ENCODE assay signal across 8 cellular contexts in the genomic region with DNA sequence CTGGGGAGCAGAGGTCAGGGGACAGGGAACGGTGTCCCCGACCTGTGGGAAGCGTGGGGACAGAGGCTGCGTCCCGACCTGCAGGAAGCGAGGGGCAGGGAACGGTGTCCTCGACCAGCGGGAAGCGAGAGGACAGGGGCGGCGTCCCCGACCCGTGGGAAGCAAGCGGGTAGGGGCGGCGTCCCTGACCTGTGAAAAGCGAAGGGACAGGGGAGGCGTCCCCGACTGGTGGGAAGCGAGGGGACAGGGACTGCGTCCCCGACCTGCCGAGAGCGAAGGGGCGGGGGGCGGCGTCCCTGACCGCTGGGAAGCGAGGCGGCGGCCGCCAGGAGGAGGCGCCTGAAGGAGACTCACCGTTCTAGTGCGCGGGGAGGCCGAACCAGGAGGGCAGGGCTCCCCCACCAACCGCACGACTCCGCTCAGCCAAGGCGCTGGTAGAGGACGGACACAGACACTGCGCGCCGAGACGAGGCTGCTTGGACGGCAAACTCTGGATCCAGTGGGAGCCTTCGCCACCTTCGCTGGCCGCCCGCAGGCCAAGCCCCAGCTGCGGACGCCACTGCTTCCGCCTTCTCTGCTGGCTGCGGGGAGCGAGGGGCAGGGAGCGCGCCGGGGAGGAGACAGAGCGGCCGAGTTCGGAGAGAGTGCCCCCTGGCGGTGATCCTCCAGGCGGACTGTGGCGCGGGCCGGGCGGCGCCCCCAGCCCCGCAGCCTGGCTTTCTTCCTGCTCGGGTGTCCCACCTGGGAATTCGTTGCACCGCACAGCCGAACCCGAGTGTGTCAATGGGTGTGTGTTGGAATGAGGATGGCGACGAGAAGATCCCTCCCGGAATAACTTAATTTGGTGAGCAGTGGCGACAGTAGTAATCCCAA. TPM values are rescaled to one million over a fixed set of nuclear protein-coding genes. Genes with fewer than 3 reads are reported as not detected.
DNase-seq lines count a peak whose midpoint lies in the region; FAIRE-seq and TF ChIP-seq lines count a peak whose summit lies in the region.

A gene with protein sequence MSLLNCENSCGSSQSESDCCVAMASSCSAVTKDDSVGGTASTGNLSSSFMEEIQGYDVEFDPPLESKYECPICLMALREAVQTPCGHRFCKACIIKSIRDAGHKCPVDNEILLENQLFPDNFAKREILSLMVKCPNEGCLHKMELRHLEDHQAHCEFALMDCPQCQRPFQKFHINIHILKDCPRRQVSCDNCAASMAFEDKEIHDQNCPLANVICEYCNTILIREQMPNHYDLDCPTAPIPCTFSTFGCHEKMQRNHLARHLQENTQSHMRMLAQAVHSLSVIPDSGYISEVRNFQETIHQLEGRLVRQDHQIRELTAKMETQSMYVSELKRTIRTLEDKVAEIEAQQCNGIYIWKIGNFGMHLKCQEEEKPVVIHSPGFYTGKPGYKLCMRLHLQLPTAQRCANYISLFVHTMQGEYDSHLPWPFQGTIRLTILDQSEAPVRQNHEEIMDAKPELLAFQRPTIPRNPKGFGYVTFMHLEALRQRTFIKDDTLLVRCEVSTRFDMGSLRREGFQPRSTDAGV (minus strand): TSS at position 579 of the 873 bp plus-strand sequence. CDS start 8,757 bp downstream, outside the sequence.

- no peak within 1 kb of the TSS for H4K91ac ChIP-seq in neuronal stem cell (ENCODE audit: low read depth, low read length, poor library complexity)

- peak within 1 kb of the TSS; percentile 97 for H2BK12ac ChIP-seq in neuronal stem cell (ENCODE audit: low read length)

- no peak within 1 kb of the TSS for H3K4ac ChIP-seq in neuronal stem cell (ENCODE audit: low read length)

- H4K8ac ChIP-seq in neuronal stem cell (ENCODE audit: low read depth, low read length) = no peak within 1 kb of the TSS

- peak within 1 kb of the TSS; percentile 85 for H3K4me2 ChIP-seq in neuronal stem cell (ENCODE audit: insufficient read depth, low read length, poor library complexity, severe bottlenecking)

- H3K27ac ChIP-seq in SJCRH30 (peak within 1 kb of the TSS; percentile 60), neuronal stem cell (replicated peaks; ENCODE audit: low read length) (peak within 1 kb of the TSS; percentile 73)

- H2AK5ac ChIP-seq in neuronal stem cell (ENCODE audit: low read depth, low read length) = no peak within 1 kb of the TSS

- H3K9me3 ChIP-seq in SJCRH30 (replicated peaks) (no peaks in the 10 kb centered on the region), neuronal stem cell (replicated peaks in 1 of 2; ENCODE audit: control insufficient read depth in 2 of 2, insufficient read depth in 1 of 2, low read depth in 1 of 2, low read length in 2 of 2) (peaks cover 2 to 10% of the 10 kb centered on the region in 2 donors)

- FAIRE-seq in frontal cortex (lab: Jason Lieb, UNC) = no peak

- peak within 1 kb of the TSS; percentile 98 for H3K23ac ChIP-seq in neuronal stem cell (ENCODE audit: low read depth, low read length, poor library complexity)

- peak within 1 kb of the TSS; percentile 99 for H2AFZ ChIP-seq in neuronal stem cell (ENCODE audit: low read length)

- H3K27me3 ChIP-seq in SJCRH30 (no peaks in the 10 kb centered on the region), neuronal stem cell (ENCODE audit: control insufficient read depth in 3 of 3, insufficient read depth in 3 of 3, low read depth in 1 of 3, low read length in 3 of 3) (peaks cover 0 to 3% (median 0%) of the 10 kb centered on the region in 3 experiments)

- H3K79me1 ChIP-seq in neuronal stem cell (ENCODE audit: low read depth, low read length) = peaks cover 4% of the 10 kb centered on the region

- H3K4me1 ChIP-seq in SJCRH30 (no peaks in the 10 kb centered on the region), neuronal stem cell (ENCODE audit: control insufficient read depth in 2 of 2, insufficient read depth in 1 of 2, low read depth in 1 of 2, low read length in 2 of 2) (peaks cover 1 to 3% of the 10 kb centered on the region in 2 donors)

- H3K9ac ChIP-seq in neuronal stem cell (ENCODE audit: low read depth, low read length, poor library complexity) = peak within 1 kb of the TSS; percentile 100

- TF ChIP-seq CTCF in subcutaneous adipose tissue (IDR thresholded peaks at IDR 0.05; ENCODE audit: low read depth) = no peak

- DNase-seq in G401 (ENCODE audit: low spot score) = peak; percentile 78
- peak; percentile 68 for DNase-seq in GOT3 (lab: John Stamatoyannopoulos, UW)
- peak; percentile 78 for DNase-seq in LHCN-M2 (ENCODE audit: low read depth)
- peak; percentile 90 to 93 for DNase-seq in SJCRH30
- DNase-seq in activated gamma-delta T cell treated with anti-CD3 and anti-CD28 coated beads, Interleukin-2, amount 50 U/mL, for 16 hours (ENCODE audit: low read depth) = peak; percentile 88
- DNase-seq in frontal cortex (ENCODE audit: low spot score in 2 of 2) = peak; percentile 75 to 82
- peak; percentile 87 for DNase-seq in neuronal stem cell (ENCODE audit: low spot score)

- peak within 1 kb of the TSS; percentile 94 for H2BK15ac ChIP-seq in neuronal stem cell (ENCODE audit: low read length)

- peak within 1 kb of the TSS; percentile 100 for H3K14ac ChIP-seq in neuronal stem cell (ENCODE audit: low read length)

- H2BK5ac ChIP-seq in neuronal stem cell (ENCODE audit: low read length) = peak within 1 kb of the TSS; percentile 67

- H3K36me3 ChIP-seq in SJCRH30 (no peaks in the 10 kb centered on the region), neuronal stem cell (replicated peaks in 1 of 2; ENCODE audit: control insufficient read depth in 2 of 2, insufficient read depth in 2 of 2, low read length in 2 of 2) (peaks cover 0 to 12% of the 10 kb centered on the region in 2 donors)

- no peak within 1 kb of the TSS for H2BK120ac ChIP-seq in neuronal stem cell (ENCODE audit: low read depth, low read length)

- WGBS in neuronal stem cell (ENCODE audit: extremely low coverage in 2 of 2, insufficient read length in 2 of 2, insufficient replicate concordance in 1 of 2), 2 donors = no CpG with 5 or more reads among the region's 80 CpGs

- in situ Hi-C loops in G401 (cut with HindIII; ENCODE audit: low sequenced_read_pairs) = no loop called here

- H3K4me3 ChIP-seq in SJCRH30 = peak within 1 kb of the TSS; percentile 91
- H3K4me3 ChIP-seq in neuronal stem cell (ENCODE audit: low read length in 2 of 2) = peak within 1 kb of the TSS; percentile 96 to 98

- peak within 1 kb of the TSS; percentile 99 for H3K18ac ChIP-seq in neuronal stem cell (ENCODE audit: low read length)

RNA-seq across cellular contexts. Expression of the gene that starts here (rescaled TPM):
- 3.7 and 4.2 TPM in 2 replicates for total RNA-seq in G401 (2014; rRNA removed; shearing (Covaris generic))
- total RNA-seq in LHCN-M2 (2014; rRNA removed) (7.2 and 8.6 TPM in 2 replicates), frontal cortex (13.0 TPM), subcutaneous adipose tissue (10 to 100 TPM; 14.3 to 19.1 (median 15.6) TPM)
- 4.3 TPM for polyA plus RNA-seq in LHCN-M2 (2012)
- total RNA-seq in SJCRH30 (2014; rRNA removed; shearing (Covaris generic)) = 10.4 and 12.3 TPM in 2 replicates
- polyA plus RNA-seq in neuronal stem cell (2013, experiment 1 of 2) = 9.6 TPM
- 10.0 TPM for polyA plus RNA-seq in neuronal stem cell (2013, experiment 2 of 2)

Comparison
In these comparisons a context has a peak if more than half of its experiments do, and no peak if none do; other contexts are left out.
1. Peak in every context shown above with its lines: DNase-seq, H3K4me3 ChIP-seq and H3K27ac ChIP-seq.